In the genomic region with DNA sequence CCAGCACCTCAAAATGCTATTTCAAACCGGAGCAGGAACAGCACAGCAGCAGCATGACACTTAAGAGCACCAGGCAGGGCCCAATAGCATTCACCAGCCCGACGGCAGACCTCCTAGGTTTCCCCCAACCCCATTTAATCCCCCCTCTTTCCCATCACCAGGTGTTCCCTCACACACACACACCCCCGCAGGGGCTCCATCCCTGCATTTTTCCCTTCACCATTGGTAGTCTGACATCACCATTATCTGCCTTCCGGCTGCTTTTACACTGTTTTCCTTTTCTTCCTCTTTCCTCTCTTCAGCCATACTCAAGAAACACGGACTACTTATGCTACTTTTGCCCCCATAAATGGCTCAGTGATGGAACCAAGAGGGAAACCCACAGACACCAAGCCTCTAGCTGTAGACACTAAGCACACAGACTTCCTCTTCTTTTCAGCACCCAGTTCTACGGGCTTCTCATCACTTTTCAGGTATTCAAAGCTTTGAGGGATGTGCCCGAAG, we compare ENCODE assay signal across 8 cellular contexts.
DNase-seq lines count a peak whose midpoint lies in the region; ATAC-seq and TF ChIP-seq lines count a peak whose summit lies in the region.

No MANE protein-coding gene starts in this region.

- H3K4me1 ChIP-seq in mesodermal cell (ENCODE audit: control insufficient read depth, insufficient read depth, low read length, poor library complexity, severe bottlenecking), result peaks cover 13% of the 10 kb centered on the region

- H3K36me3 ChIP-seq in mesodermal cell (ENCODE audit: control insufficient read depth, insufficient read depth, low read length), result no peaks in the 10 kb centered on the region

- TF ChIP-seq CTCF in AG09309 (IDR thresholded peaks at IDR 0.05; ENCODE audit: control insufficient read depth, insufficient read depth, low read depth, low read length, missing control alignments) (no peak), chondrocyte (IDR thresholded peaks at IDR 0.05) (no peak)

- no peak for DNase-seq in AG09309 (ENCODE audit: low read depth)
- peak; percentile 73 to 76 for DNase-seq in Kasumi-1 (lab: John Stamatoyannopoulos, UW)
- no peak for DNase-seq in chondrocyte (ENCODE audit: low spot score)
- no peak for DNase-seq in GOT3 (lab: John Stamatoyannopoulos, UW)
- DNase-seq in NCI-H526 treated with DMSO at 0.1 percent for 48 hours (lab: John Stamatoyannopoulos, UW), result no peak

- H3K9me3 ChIP-seq in mesodermal cell (ENCODE audit: control insufficient read depth, low read length), result no peaks in the 10 kb centered on the region

- ATAC-seq in HG03457 (IDR thresholded peaks at IDR 0.05; ENCODE audit: unreplicated experiment) (no peak), GM21390 (IDR thresholded peaks at IDR 0.05; ENCODE audit: unreplicated experiment) (no peak)

- H3K27ac Mint-ChIP-seq in chondrocyte (ENCODE audit: unreplicated experiment), result no peak overlapping the region

- H3K4me3 ChIP-seq in AG09309 (ENCODE audit: control insufficient read depth, low read depth, low read length) (peak overlapping the region; percentile 80), mesodermal cell (ENCODE audit: extremely low read depth, insufficient read depth, low read length, poor library complexity, severe bottlenecking) (peak overlapping the region; percentile 79)

- H3K4me1 Mint-ChIP-seq in chondrocyte (ENCODE audit: low read depth), result peaks cover 32% of the 10 kb centered on the region

- no peaks in the 10 kb centered on the region for H3K36me3 Mint-ChIP-seq in chondrocyte (ENCODE audit: low read depth)

- no peak overlapping the region for H3K27ac ChIP-seq in mesodermal cell (ENCODE audit: low read depth, low read length, severe bottlenecking)

- 2 to 4% methylated on average over 5 to 8 of the region's 8 CpGs for WGBS in mesodermal cell (ENCODE audit: insufficient coverage in 2 of 2), 2 experiments

- peak overlapping the region; percentile 91 for H3K4me3 Mint-ChIP-seq in chondrocyte (ENCODE audit: unreplicated experiment)

- H3K27me3 Mint-ChIP-seq in chondrocyte (ENCODE audit: low read depth), result no peaks in the 10 kb centered on the region

- peaks cover 3% of the 10 kb centered on the region for H3K9me3 Mint-ChIP-seq in chondrocyte (ENCODE audit: low read depth)

Comparison
In these comparisons a context has a peak if more than half of its experiments do, and no peak if none do; other contexts are left out.
1. DNase-seq: peak in Kasumi-1 (2 of 2); none in AG09309 (single experiment), chondrocyte (single experiment), GOT3 (single experiment) and NCI-H526 treated with DMSO at 0.1 percent for 48 hours (single experiment).